ENCODE assay signal across 8 cellular contexts in genomic region chr10:68562666-68563522, GRCh38. TPM values are rescaled to one million over a fixed set of nuclear protein-coding genes. Genes with fewer than 3 reads are reported as not detected.
A peak's percentile ranks its signal among the peaks of the same experiment; 100 is the strongest.
DNase-seq lines count a peak whose midpoint lies in the region; ATAC-seq and TF ChIP-seq lines count a peak whose summit lies in the region.

No MANE protein-coding gene starts in this region.

- no peak for TF ChIP-seq POLR2A in tibial nerve (IDR thresholded peaks at IDR 0.05)

- H3K9me3 Mint-ChIP-seq in activated naive CD8-positive, alpha-beta T cell (ENCODE audit: low read depth) = no peaks in the 10 kb centered on the region
- H3K9me3 Mint-ChIP-seq in activated naive CD8-positive, alpha-beta T cell treated with anti-CD3 and anti-CD28 coated beads for 36 hours = no peaks in the 10 kb centered on the region

- H3K4me3 Mint-ChIP-seq in activated naive CD8-positive, alpha-beta T cell = peak overlapping the region; percentile 79
- H3K4me3 Mint-ChIP-seq in activated naive CD8-positive, alpha-beta T cell treated with anti-CD3 and anti-CD28 coated beads for 36 hours = no peak overlapping the region

- H3K27me3 ChIP-seq in SJSA1 (replicated peaks) (no peaks in the 10 kb centered on the region), tibial nerve (peaks cover 0 to 6% of the 10 kb centered on the region in 2 donors)

- TF ChIP-seq CTCF in tibial nerve (IDR thresholded peaks at IDR 0.05) = no peak

- H3K9me3 ChIP-seq in SJSA1 (replicated peaks) (no peaks in the 10 kb centered on the region), tibial nerve (no peaks in the 10 kb centered on the region)

- no peak overlapping the region for H3K27ac Mint-ChIP-seq in activated naive CD8-positive, alpha-beta T cell
- no peak overlapping the region for H3K27ac Mint-ChIP-seq in activated naive CD8-positive, alpha-beta T cell treated with anti-CD3 and anti-CD28 coated beads for 36 hours

- TF ChIP-seq EP300 in tibial nerve (IDR thresholded peaks at IDR 0.05) = no peak

- peaks cover 2% of the 10 kb centered on the region for H3K36me3 Mint-ChIP-seq in activated naive CD8-positive, alpha-beta T cell
- H3K36me3 Mint-ChIP-seq in activated naive CD8-positive, alpha-beta T cell treated with anti-CD3 and anti-CD28 coated beads for 36 hours = peaks cover 2% of the 10 kb centered on the region

- H3K27ac ChIP-seq in SJSA1 (0 out of 2 replicates have a peak overlapping the region, but pooled peaks have one; percentile 15), tibial nerve (peak overlapping the region in 3 of 4 donors; percentile 56 to 86 (median 70))

- ATAC-seq in GM19463 (IDR thresholded peaks at IDR 0.05; ENCODE audit: unreplicated experiment) = no peak

- DNase-seq in activated naive CD8-positive, alpha-beta T cell treated with anti-CD3 and anti-CD28 coated beads for 36 hours = no peak
- no peak for DNase-seq in SJSA1 (ENCODE audit: low read depth in 1 of 2, low spot score in 2 of 2)
- peak; percentile 72 for DNase-seq in iPS DF 4.7 (ENCODE audit: extremely low read depth, low spot score)
- DNase-seq in tibial nerve (ENCODE audit: low spot score in 2 of 2) = peak in 1 of 2 donors; percentile 17
- DNase-seq in NCI-H524 (lab: John Stamatoyannopoulos, UW) = no peak
- DNase-seq in NK-92 treated with Interleukin-12 subunit alpha and Interleukin-12 subunit beta, amount 100 ng/mL, for 24 hours (lab: John Stamatoyannopoulos, UW) = no peak

- H3K4me3 ChIP-seq in SJSA1 = no peak overlapping the region
- peak overlapping the region; percentile 18 to 99 (median 85) for H3K4me3 ChIP-seq in tibial nerve

- H3K4me1 ChIP-seq in SJSA1 (replicated peaks) (peaks cover 14% of the 10 kb centered on the region), tibial nerve (peaks cover 0 to 61% (median 0%) of the 10 kb centered on the region in 4 donors)

- H3K36me3 ChIP-seq in SJSA1 = peaks cover 7% of the 10 kb centered on the region; the same call in 1 of the 2 replicates
- no peaks in the 10 kb centered on the region for H3K36me3 ChIP-seq in tibial nerve

- H3K4me1 Mint-ChIP-seq in activated naive CD8-positive, alpha-beta T cell (ENCODE audit: low read depth) = peaks cover 28% of the 10 kb centered on the region
- peaks cover 19% of the 10 kb centered on the region for H3K4me1 Mint-ChIP-seq in activated naive CD8-positive, alpha-beta T cell treated with anti-CD3 and anti-CD28 coated beads for 36 hours

- 18 to 20% methylated on average over 12 of the region's 12 CpGs for WGBS in tibial nerve, 2 donors

- peaks cover 40% of the 10 kb centered on the region for H3K27me3 Mint-ChIP-seq in activated naive CD8-positive, alpha-beta T cell
- H3K27me3 Mint-ChIP-seq in activated naive CD8-positive, alpha-beta T cell treated with anti-CD3 and anti-CD28 coated beads for 36 hours = peaks cover 74% of the 10 kb centered on the region

RNA-seq across cellular contexts. Expression of gene TET1, which starts 2.8 kb away (rescaled TPM):
- total RNA-seq in activated naive CD8-positive, alpha-beta T cell treated with anti-CD3 and anti-CD28 coated beads for 36 hours = under 1 TPM; 0.72 to 0.82 TPM
- total RNA-seq in SJSA1 (2014; rRNA removed; shearing (Covaris generic)) = 1.9 and 4.4 TPM in 2 replicates
- 10 to 100 TPM in 3 of 4 donors, 1 to 10 TPM in 1; 7.5 to 12.9 (median 10.9) TPM for total RNA-seq in tibial nerve

RNA-seq across cellular contexts. Expression of gene SLC25A16, which starts 35.6 kb away (rescaled TPM):
- 10 to 100 TPM; 13.2 to 13.7 TPM for total RNA-seq in activated naive CD8-positive, alpha-beta T cell treated with anti-CD3 and anti-CD28 coated beads for 36 hours
- total RNA-seq in SJSA1 (2014; rRNA removed; shearing (Covaris generic)) = 9.3 and 21.0 TPM in 2 replicates
- total RNA-seq in tibial nerve = 10 to 100 TPM in 3 of 4 donors, 1 to 10 TPM in 1; 8.6 to 15.9 (median 12.9) TPM
